In the genomic region with DNA sequence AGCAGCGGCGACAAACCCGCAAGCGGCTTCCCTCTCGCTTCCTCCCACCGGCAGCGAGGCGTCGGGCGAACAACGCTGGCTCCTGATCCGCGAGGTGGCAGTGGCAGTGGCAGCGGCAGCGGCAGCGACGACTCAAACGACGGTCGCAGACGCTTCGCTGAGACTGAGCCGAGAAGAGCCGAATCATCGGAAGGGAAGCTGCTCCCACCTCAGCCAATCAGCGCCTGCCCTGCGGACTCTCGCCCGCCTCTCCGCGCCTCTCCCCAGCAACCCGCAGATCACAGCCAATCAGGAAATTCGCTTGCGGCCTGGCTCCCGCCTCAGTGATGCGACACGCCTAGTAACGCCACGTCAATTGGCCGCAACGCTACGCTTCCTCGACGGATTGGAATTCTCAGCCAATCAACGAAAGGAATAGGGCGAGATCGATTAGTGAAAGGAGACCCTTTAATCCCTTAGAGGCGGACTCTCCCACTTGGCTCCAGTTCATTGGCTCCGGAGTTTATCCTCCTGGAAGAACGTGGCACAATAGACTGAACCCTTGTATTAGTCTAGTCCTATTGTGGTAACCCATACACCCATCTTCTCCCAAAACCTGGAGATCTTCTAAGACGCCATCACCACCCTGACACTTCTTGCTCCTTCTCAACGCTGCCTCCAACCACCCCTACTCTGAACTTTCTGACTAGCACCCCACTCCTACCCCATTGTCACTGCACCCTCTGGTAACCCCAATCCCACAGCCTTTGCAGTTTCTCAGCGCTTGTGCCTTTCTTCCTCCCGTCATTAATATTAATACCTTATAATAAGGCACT, we compare ENCODE assay signal across 1 cellular context.
TF ChIP-seq lines count a peak whose summit lies in the region.

VCP (minus strand) TSS at position 165 of the 815 bp plus-strand sequence. CDS start 272 bp downstream, outside the sequence.

TF ChIP-seq in HepG2, 621 proteins besides CTCF, POLR2A, EP300 and RAD21 (continued from another document and continues in another):
- TF ChIP-seq, protein P1, sequence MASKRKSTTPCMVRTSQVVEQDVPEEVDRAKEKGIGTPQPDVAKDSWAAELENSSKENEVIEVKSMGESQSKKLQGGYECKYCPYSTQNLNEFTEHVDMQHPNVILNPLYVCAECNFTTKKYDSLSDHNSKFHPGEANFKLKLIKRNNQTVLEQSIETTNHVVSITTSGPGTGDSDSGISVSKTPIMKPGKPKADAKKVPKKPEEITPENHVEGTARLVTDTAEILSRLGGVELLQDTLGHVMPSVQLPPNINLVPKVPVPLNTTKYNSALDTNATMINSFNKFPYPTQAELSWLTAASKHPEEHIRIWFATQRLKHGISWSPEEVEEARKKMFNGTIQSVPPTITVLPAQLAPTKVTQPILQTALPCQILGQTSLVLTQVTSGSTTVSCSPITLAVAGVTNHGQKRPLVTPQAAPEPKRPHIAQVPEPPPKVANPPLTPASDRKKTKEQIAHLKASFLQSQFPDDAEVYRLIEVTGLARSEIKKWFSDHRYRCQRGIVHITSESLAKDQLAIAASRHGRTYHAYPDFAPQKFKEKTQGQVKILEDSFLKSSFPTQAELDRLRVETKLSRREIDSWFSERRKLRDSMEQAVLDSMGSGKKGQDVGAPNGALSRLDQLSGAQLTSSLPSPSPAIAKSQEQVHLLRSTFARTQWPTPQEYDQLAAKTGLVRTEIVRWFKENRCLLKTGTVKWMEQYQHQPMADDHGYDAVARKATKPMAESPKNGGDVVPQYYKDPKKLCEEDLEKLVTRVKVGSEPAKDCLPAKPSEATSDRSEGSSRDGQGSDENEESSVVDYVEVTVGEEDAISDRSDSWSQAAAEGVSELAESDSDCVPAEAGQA (IDR thresholded peaks at IDR 0.05; ENCODE audit: low read depth): peak; percentile 54; the same call in 1 of the 2 replicates
- TF ChIP-seq, protein P1 (CRISPR knock-in tag; IDR thresholded peaks at IDR 0.05; ENCODE audit: borderline replicate concordance): no peak
- TF ChIP-seq EZH2 (conservative IDR thresholded peaks at IDR 0.05; ENCODE audit: low read depth, low read length) (no peak), TCF7 (IDR thresholded peaks at IDR 0.05; ENCODE audit: low read depth) (no peak), ADNP (CRISPR knock-in tag; IDR thresholded peaks at IDR 0.05) (no peak), ZNF709 (CRISPR knock-in tag; IDR thresholded peaks at IDR 0.05) (no peak), PAF1 (CRISPR knock-in tag; IDR thresholded peaks at IDR 0.05) (no peak), MTERF4 (CRISPR knock-in tag; IDR thresholded peaks at IDR 0.05) (no peak), KDM5A (IDR thresholded peaks at IDR 0.05; ENCODE audit: borderline replicate concordance, low read length) (0 out of 2 replicates have a peak, but pooled peaks have one; percentile 3), KDM3A (CRISPR knock-in tag; IDR thresholded peaks at IDR 0.05; ENCODE audit: low read depth) (no peak), ZNF83 (CRISPR knock-in tag; IDR thresholded peaks at IDR 0.05; ENCODE audit: borderline replicate concordance) (no peak), KLF6 (CRISPR knock-in tag; IDR thresholded peaks at IDR 0.05) (no peak), POGZ (CRISPR knock-in tag; IDR thresholded peaks at IDR 0.05) (peak; percentile 65; the same call in 1 of the 2 replicates), MTF1 (CRISPR knock-in tag; IDR thresholded peaks at IDR 0.05) (0 out of 2 replicates have a peak, but pooled peaks have one; percentile 24), STAG1 (CRISPR knock-in tag; IDR thresholded peaks at IDR 0.05) (no peak), RXRB (CRISPR knock-in tag; IDR thresholded peaks at IDR 0.05; ENCODE audit: borderline replicate concordance) (no peak), JARID2 (CRISPR knock-in tag; IDR thresholded peaks at IDR 0.05; ENCODE audit: insufficient replicate concordance) (no peak), ZNF775 (CRISPR knock-in tag; IDR thresholded peaks at IDR 0.05; ENCODE audit: borderline replicate concordance) (no peak), TCF7L2 (IDR thresholded peaks at IDR 0.05; ENCODE audit: low read depth, low read length) (no peak), ZBTB21 (CRISPR knock-in tag; IDR thresholded peaks at IDR 0.05) (no peak), SALL1 (CRISPR knock-in tag; IDR thresholded peaks at IDR 0.05) (peak; percentile 50; the same call in 1 of the 2 replicates), RERE (CRISPR knock-in tag; IDR thresholded peaks at IDR 0.05; ENCODE audit: low read depth) (no peak; the same call in 1 of the 2 replicates), TGIF2 (CRISPR knock-in tag; IDR thresholded peaks at IDR 0.05) (no peak)
- TF ChIP-seq, protein P2, sequence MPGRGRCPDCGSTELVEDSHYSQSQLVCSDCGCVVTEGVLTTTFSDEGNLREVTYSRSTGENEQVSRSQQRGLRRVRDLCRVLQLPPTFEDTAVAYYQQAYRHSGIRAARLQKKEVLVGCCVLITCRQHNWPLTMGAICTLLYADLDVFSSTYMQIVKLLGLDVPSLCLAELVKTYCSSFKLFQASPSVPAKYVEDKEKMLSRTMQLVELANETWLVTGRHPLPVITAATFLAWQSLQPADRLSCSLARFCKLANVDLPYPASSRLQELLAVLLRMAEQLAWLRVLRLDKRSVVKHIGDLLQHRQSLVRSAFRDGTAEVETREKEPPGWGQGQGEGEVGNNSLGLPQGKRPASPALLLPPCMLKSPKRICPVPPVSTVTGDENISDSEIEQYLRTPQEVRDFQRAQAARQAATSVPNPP (CRISPR knock-in tag; IDR thresholded peaks at IDR 0.05): 0 out of 2 replicates have a peak, but pooled peaks have one; percentile 0
- TF ChIP-seq, protein P3, sequence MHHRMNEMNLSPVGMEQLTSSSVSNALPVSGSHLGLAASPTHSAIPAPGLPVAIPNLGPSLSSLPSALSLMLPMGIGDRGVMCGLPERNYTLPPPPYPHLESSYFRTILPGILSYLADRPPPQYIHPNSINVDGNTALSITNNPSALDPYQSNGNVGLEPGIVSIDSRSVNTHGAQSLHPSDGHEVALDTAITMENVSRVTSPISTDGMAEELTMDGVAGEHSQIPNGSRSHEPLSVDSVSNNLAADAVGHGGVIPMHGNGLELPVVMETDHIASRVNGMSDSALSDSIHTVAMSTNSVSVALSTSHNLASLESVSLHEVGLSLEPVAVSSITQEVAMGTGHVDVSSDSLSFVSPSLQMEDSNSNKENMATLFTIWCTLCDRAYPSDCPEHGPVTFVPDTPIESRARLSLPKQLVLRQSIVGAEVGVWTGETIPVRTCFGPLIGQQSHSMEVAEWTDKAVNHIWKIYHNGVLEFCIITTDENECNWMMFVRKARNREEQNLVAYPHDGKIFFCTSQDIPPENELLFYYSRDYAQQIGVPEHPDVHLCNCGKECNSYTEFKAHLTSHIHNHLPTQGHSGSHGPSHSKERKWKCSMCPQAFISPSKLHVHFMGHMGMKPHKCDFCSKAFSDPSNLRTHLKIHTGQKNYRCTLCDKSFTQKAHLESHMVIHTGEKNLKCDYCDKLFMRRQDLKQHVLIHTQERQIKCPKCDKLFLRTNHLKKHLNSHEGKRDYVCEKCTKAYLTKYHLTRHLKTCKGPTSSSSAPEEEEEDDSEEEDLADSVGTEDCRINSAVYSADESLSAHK (CRISPR knock-in tag; IDR thresholded peaks at IDR 0.05; ENCODE audit: borderline replicate concordance): no peak
- TF ChIP-seq, protein P4, sequence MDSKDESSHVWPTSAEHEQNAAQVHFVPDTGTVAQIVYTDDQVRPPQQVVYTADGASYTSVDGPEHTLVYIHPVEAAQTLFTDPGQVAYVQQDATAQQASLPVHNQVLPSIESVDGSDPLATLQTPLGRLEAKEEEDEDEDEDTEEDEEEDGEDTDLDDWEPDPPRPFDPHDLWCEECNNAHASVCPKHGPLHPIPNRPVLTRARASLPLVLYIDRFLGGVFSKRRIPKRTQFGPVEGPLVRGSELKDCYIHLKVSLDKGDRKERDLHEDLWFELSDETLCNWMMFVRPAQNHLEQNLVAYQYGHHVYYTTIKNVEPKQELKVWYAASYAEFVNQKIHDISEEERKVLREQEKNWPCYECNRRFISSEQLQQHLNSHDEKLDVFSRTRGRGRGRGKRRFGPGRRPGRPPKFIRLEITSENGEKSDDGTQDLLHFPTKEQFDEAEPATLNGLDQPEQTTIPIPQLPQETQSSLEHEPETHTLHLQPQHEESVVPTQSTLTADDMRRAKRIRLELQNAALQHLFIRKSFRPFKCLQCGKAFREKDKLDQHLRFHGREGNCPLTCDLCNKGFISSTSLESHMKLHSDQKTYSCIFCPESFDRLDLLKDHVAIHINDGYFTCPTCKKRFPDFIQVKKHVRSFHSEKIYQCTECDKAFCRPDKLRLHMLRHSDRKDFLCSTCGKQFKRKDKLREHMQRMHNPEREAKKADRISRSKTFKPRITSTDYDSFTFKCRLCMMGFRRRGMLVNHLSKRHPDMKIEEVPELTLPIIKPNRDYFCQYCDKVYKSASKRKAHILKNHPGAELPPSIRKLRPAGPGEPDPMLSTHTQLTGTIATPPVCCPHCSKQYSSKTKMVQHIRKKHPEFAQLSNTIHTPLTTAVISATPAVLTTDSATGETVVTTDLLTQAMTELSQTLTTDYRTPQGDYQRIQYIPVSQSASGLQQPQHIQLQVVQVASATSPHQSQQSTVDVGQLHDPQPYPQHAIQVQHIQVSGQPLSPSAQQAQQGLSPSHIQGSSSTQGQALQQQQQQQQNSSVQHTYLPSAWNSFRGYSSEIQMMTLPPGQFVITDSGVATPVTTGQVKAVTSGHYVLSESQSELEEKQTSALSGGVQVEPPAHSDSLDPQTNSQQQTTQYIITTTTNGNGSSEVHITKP (CRISPR knock-in tag; IDR thresholded peaks at IDR 0.05; ENCODE audit: low read depth): peak; percentile 59; the same call in 1 of the 2 replicates
